In the genomic region with DNA sequence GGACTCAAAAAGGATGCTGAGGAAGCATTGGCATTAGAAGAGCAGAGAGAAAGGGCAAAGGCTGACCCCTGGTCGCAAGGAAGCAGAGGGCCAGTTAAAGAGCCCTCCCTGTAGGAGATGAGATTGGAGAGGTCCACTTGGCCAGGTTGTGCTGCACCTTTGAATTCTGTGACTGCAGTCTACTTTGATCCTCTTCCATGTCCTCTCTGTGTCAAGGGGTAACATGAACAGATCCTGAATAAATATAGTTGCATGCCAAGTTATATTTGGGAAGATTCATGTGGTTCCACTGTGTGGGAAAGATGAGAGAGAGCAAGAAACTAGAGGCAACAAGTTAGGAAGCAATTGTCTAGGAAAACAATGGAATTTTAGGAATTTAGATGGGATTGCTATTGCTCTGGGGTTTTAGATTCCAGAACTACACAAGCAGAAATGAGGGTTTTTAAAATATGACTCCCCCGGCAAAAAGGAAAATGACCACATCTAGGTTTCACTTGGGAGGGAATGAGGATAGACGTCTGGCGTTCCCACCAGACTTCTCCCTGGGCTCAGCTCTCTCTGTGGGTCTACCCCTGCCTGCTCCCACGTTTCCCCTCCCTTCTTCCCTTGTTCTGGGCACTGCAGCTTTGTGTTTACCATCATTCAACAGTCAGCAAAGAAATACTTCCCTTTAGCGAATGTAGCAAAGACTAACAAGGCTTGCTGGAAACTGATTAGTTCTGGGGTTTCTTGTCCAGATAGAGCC, we compare ENCODE assay signal across 12 cellular contexts.
DNase-seq lines count a peak whose midpoint lies in the region; ATAC-seq and TF ChIP-seq lines count a peak whose summit lies in the region.
"Had no signal": no experiment of that assay in that cellular context is flagged by ENCODE, and none has a peak within 500 bp of the region (broad histone marks: within the 10 kb centered on the region; RNA-seq: fewer than 3 reads in every experiment).

No MANE protein-coding gene starts in this region.

- H2BK12ac ChIP-seq in trophoblast cell (ENCODE audit: low read length), result peak overlapping the region; percentile 77

- DNase-seq in A172 (ENCODE audit: low spot score), result peak; percentile 25
- no peak for DNase-seq in T-helper 17 cell
- DNase-seq in heart right ventricle, result no peak
- peak in 1 of 2 donors; percentile 29 for DNase-seq in trophoblast cell
- no peak for DNase-seq in HuH-7 (ENCODE audit: low spot score)
- DNase-seq in activated naive CD4-positive, alpha-beta T cell treated with anti-CD3 and anti-CD28 coated beads, Interleukin-2, amount 10 ng/mL, durations not matched to agents 7 days and 5 days, result no peak
- DNase-seq in NCI-H526 treated with DMSO at 0.1 percent for 48 hours (lab: John Stamatoyannopoulos, UW), result no peak
- DNase-seq: islet precursor cell; NCI-H2029; RPMI8226; stimulated activated naive CD8-positive, alpha-beta T cell treated with anti-CD3 and anti-CD28 coated beads, Interleukin-15, Interleukin-2, amounts not matched to agents 100 U/mL and 50 U/mL, for 24 hours had no signal

- H3K23ac ChIP-seq in trophoblast cell (ENCODE audit: low read length), result no peak overlapping the region

- no peak for ATAC-seq in T-helper 17 cell
- peak; percentile 47 to 70 (median 52) for ATAC-seq in heart right ventricle
- no peak for ATAC-seq in HG02884 (IDR thresholded peaks at IDR 0.05; ENCODE audit: unreplicated experiment)
- ATAC-seq: stimulated activated naive CD8-positive, alpha-beta T cell treated with anti-CD3 and anti-CD28 coated beads, Interleukin-15, Interleukin-2, amounts not matched to agents 100 U/mL and 50 U/mL, for 24 hours had no signal

- no peak overlapping the region for H4K12ac ChIP-seq in trophoblast cell (ENCODE audit: low read depth, low read length)

- H3K27me3 Mint-ChIP-seq in T-helper 17 cell, result no peaks in the 10 kb centered on the region
- peaks cover 14% of the 10 kb centered on the region for H3K27me3 Mint-ChIP-seq in activated naive CD4-positive, alpha-beta T cell treated with anti-CD3 and anti-CD28 coated beads, Interleukin-2, amount 10 ng/mL, durations not matched to agents 7 days and 5 days

- H3K4ac ChIP-seq in trophoblast cell (ENCODE audit: low read depth, low read length), result no peak overlapping the region

- no peaks in the 10 kb centered on the region for H3K36me3 ChIP-seq in heart right ventricle
- no peaks in the 10 kb centered on the region for H3K36me3 ChIP-seq in trophoblast cell (ENCODE audit: control insufficient read depth in 1 of 2, insufficient read depth in 2 of 2, low read length in 2 of 2)

- H3K27me3 ChIP-seq in heart right ventricle, result no peaks in the 10 kb centered on the region
- no peaks in the 10 kb centered on the region for H3K27me3 ChIP-seq in trophoblast cell (ENCODE audit: insufficient read depth, low read length)

- no peak overlapping the region for H4K91ac ChIP-seq in trophoblast cell (ENCODE audit: low read depth, low read length)

- no peak for TF ChIP-seq CTCF in heart right ventricle (IDR thresholded peaks at IDR 0.05)

- peak overlapping the region; percentile 49 for H3K14ac ChIP-seq in trophoblast cell (ENCODE audit: low read length)

- peaks cover 5% of the 10 kb centered on the region for H3K9me3 Mint-ChIP-seq in activated naive CD4-positive, alpha-beta T cell treated with anti-CD3 and anti-CD28 coated beads, Interleukin-2, amount 10 ng/mL, durations not matched to agents 7 days and 5 days

- H3K79me2 ChIP-seq in trophoblast cell (ENCODE audit: control insufficient read depth, insufficient read depth, low read length, poor library complexity), result no peaks in the 10 kb centered on the region

- H3K4me1 ChIP-seq in heart right ventricle (peaks cover 0 to 44% (median 9%) of the 10 kb centered on the region in 9 donors), trophoblast cell (ENCODE audit: control insufficient read depth in 1 of 2, insufficient read depth in 2 of 2, low read length in 2 of 2) (peaks cover 3 to 7% of the 10 kb centered on the region in 2 experiments)

- H3K4me3 Mint-ChIP-seq in T-helper 17 cell, result no peak overlapping the region
- H3K4me3 Mint-ChIP-seq in activated naive CD4-positive, alpha-beta T cell treated with anti-CD3 and anti-CD28 coated beads, Interleukin-2, amount 10 ng/mL, durations not matched to agents 7 days and 5 days, result no peak overlapping the region

- no peak overlapping the region for H2AFZ ChIP-seq in trophoblast cell (ENCODE audit: insufficient read depth, low read length, poor library complexity)

- H3K9ac ChIP-seq in trophoblast cell (ENCODE audit: low read length), result no peak overlapping the region

- H2BK120ac ChIP-seq in trophoblast cell (ENCODE audit: insufficient read depth, low read length, poor library complexity), result peak overlapping the region; percentile 53

- H3K4me1 Mint-ChIP-seq in T-helper 17 cell, result peaks cover 5% of the 10 kb centered on the region
- H3K4me1 Mint-ChIP-seq in activated naive CD4-positive, alpha-beta T cell treated with anti-CD3 and anti-CD28 coated beads, Interleukin-2, amount 10 ng/mL, durations not matched to agents 7 days and 5 days, result peaks cover 6% of the 10 kb centered on the region

- intact Hi-C loops in heart right ventricle (cut with DNase I), result no loop called here

- no peaks in the 10 kb centered on the region for H3K9me3 ChIP-seq in T-helper 17 cell (ENCODE audit: control insufficient read depth, low read length, poor library complexity, severe bottlenecking)
- peaks cover 0 to 7% (median 2%) of the 10 kb centered on the region in 11 donors for H3K9me3 ChIP-seq in heart right ventricle
- H3K9me3 ChIP-seq in trophoblast cell (ENCODE audit: insufficient read depth, low read depth, low read length), result no peaks in the 10 kb centered on the region

- peaks cover 6% of the 10 kb centered on the region for H3K79me1 ChIP-seq in trophoblast cell (ENCODE audit: low read length)

- WGBS in heart right ventricle, 2 donors, result 52 to 56% methylated on average over 6 of the region's 6 CpGs
- WGBS in trophoblast cell (ENCODE audit: extremely low coverage, insufficient coverage, insufficient read length), result no CpG with 5 or more reads among the region's 6 CpGs

- H4K8ac ChIP-seq in trophoblast cell (ENCODE audit: low read depth, low read length), result no peak overlapping the region

- no peak overlapping the region for H3K18ac ChIP-seq in trophoblast cell (ENCODE audit: low read length)

- peak overlapping the region; percentile 27 for H3K27ac Mint-ChIP-seq in T-helper 17 cell
- H3K27ac Mint-ChIP-seq in activated naive CD4-positive, alpha-beta T cell treated with anti-CD3 and anti-CD28 coated beads, Interleukin-2, amount 10 ng/mL, durations not matched to agents 7 days and 5 days, result no peak overlapping the region

- no peaks in the 10 kb centered on the region for H3K36me3 Mint-ChIP-seq in T-helper 17 cell (ENCODE audit: low read depth)
- no peaks in the 10 kb centered on the region for H3K36me3 Mint-ChIP-seq in activated naive CD4-positive, alpha-beta T cell treated with anti-CD3 and anti-CD28 coated beads, Interleukin-2, amount 10 ng/mL, durations not matched to agents 7 days and 5 days

- H3K4me2 ChIP-seq in trophoblast cell (ENCODE audit: low read length), result peak overlapping the region; percentile 17

- H2AK5ac ChIP-seq in trophoblast cell (ENCODE audit: low read length), result no peak overlapping the region

- H2BK5ac ChIP-seq in trophoblast cell (ENCODE audit: low read depth, low read length, poor library complexity), result peak overlapping the region; percentile 14

- H3K4me3 ChIP-seq in heart right ventricle (no peak overlapping the region), trophoblast cell (ENCODE audit: low read depth, low read length) (no peak overlapping the region)

- CTCF ChIA-PET in activated naive CD4-positive, alpha-beta T cell treated with anti-CD3 and anti-CD28 coated beads, Interleukin-2, amount 10 ng/mL, durations not matched to agents 7 days and 5 days (lab: Charles Lee), result no interaction called here

- peak overlapping the region in 8 of 10 donors; percentile 3 to 81 (median 52) for H3K27ac ChIP-seq in heart right ventricle
- peak overlapping the region; percentile 54 for H3K27ac ChIP-seq in trophoblast cell (ENCODE audit: low read depth, low read length)

Comparison
In these comparisons a context has a peak if more than half of its experiments do, and no peak if none do; other contexts are left out.
1. ATAC-seq: peak in heart right ventricle (8 of 8); none in T-helper 17 cell (single experiment) and HG02884 (single experiment).